14 cellular contexts compared by ENCODE assay signal in genomic region chr4:38166082-38166481, GRCh38.
DNase-seq lines count a peak whose midpoint lies in the region; ATAC-seq and TF ChIP-seq lines count a peak whose summit lies in the region.
"Had no signal": no experiment of that assay in that cellular context is flagged by ENCODE, and none has a peak within 500 bp of the region (broad histone marks: within the 10 kb centered on the region; RNA-seq: fewer than 3 reads in every experiment).

No MANE protein-coding gene starts in this region.

- H3K9me3 ChIP-seq in PC-3 (ENCODE audit: low read length): no peaks in the 10 kb centered on the region
- H3K9me3 ChIP-seq in endodermal cell (ENCODE audit: control insufficient read depth, low read length): peaks cover 5% of the 10 kb centered on the region
- H3K9me3 ChIP-seq in uterus: no peaks in the 10 kb centered on the region
- H3K9me3 ChIP-seq: testis had no signal

- no peak overlapping the region for H3K4me3 Mint-ChIP-seq in activated naive CD4-positive, alpha-beta T cell treated with anti-CD3 and anti-CD28 coated beads, Interleukin-2, amount 50 U/mL, for 24 hours
- no peak overlapping the region for H3K4me3 Mint-ChIP-seq in endodermal cell
- H3K4me3 Mint-ChIP-seq: activated T-cell treated with anti-CD3 and anti-CD28 coated beads, Interleukin-2, amount 50 U/mL, for 24 hours had no signal

- H2AFZ ChIP-seq in PC-3 (ENCODE audit: low read length): no peak overlapping the region

- no peak overlapping the region for H3K4me2 ChIP-seq in PC-3 (ENCODE audit: low read length)
- H3K4me2 ChIP-seq: A549, KMS-11 had no signal

- H3K27me3 Mint-ChIP-seq in activated naive CD4-positive, alpha-beta T cell treated with anti-CD3 and anti-CD28 coated beads, Interleukin-2, amount 50 U/mL, for 24 hours: no peaks in the 10 kb centered on the region
- H3K27me3 Mint-ChIP-seq in endodermal cell (ENCODE audit: insufficient read depth): no peaks in the 10 kb centered on the region
- H3K27me3 Mint-ChIP-seq: activated T-cell treated with anti-CD3 and anti-CD28 coated beads, Interleukin-2, amount 50 U/mL, for 24 hours; progenitor cell of endocrine pancreas had no signal

- H3K4me1 ChIP-seq in PC-3 (ENCODE audit: insufficient read depth, low read length) (peaks cover 32% of the 10 kb centered on the region), endodermal cell (ENCODE audit: control insufficient read depth, insufficient read depth, low read length) (no peaks in the 10 kb centered on the region), uterus (peaks cover 6% of the 10 kb centered on the region in 2 donors)
- H3K4me1 ChIP-seq: testis had no signal

- H3K36me3 ChIP-seq in PC-3 (ENCODE audit: low read depth, low read length): no peaks in the 10 kb centered on the region
- no peaks in the 10 kb centered on the region for H3K36me3 ChIP-seq in endodermal cell (ENCODE audit: control insufficient read depth, insufficient read depth, low read length)
- H3K36me3 ChIP-seq in uterus: no peaks in the 10 kb centered on the region

- peak; percentile 26; the same call in 1 of the 2 replicates for TF ChIP-seq CTCF in PC-3 (conservative IDR thresholded peaks at IDR 0.05; ENCODE audit: low read depth, low read length)
- TF ChIP-seq CTCF in endodermal cell (conservative IDR thresholded peaks at IDR 0.05): peak; percentile 59
- TF ChIP-seq CTCF in uterus (IDR thresholded peaks at IDR 0.05): no peak

- BruUV-seq in PC-3 (replicated peaks; lab: Mats Ljungman, UMichigan): no TSS peak

- in situ Hi-C loops in G401 (cut with HindIII; ENCODE audit: low sequenced_read_pairs): no loop called here

- H3K27me3 ChIP-seq in PC-3 (ENCODE audit: low read length): no peaks in the 10 kb centered on the region
- H3K27me3 ChIP-seq in endodermal cell (ENCODE audit: control insufficient read depth, insufficient read depth, low read length, poor library complexity, severe bottlenecking): no peaks in the 10 kb centered on the region
- H3K27me3 ChIP-seq in uterus: no peaks in the 10 kb centered on the region
- H3K27me3 ChIP-seq: testis had no signal

- no peak for TF ChIP-seq POLR2A in uterus (IDR thresholded peaks at IDR 0.05)

- H3K79me2 ChIP-seq in PC-3 (ENCODE audit: low read length): no peaks in the 10 kb centered on the region

- H3K9ac ChIP-seq in PC-3 (ENCODE audit: low read length) (no peak overlapping the region), endodermal cell (ENCODE audit: extremely low read depth, low read length, poor library complexity, severe bottlenecking) (no peak overlapping the region)
- H3K9ac ChIP-seq: KMS-11 had no signal

- intact Hi-C loops in PC-3 (cut with micrococcal nuclease): no loop called here
- intact Hi-C loops in uterus (cut with DNase I; ENCODE audit: low total_unique reads): no loop called here

- H3K36me3 Mint-ChIP-seq in activated naive CD4-positive, alpha-beta T cell treated with anti-CD3 and anti-CD28 coated beads, Interleukin-2, amount 50 U/mL, for 24 hours: peaks cover 2% of the 10 kb centered on the region
- peaks cover 24 to 31% of the 10 kb centered on the region in 2 donors for H3K36me3 Mint-ChIP-seq in activated naive CD4-positive, alpha-beta T cell treated with anti-CD3 and anti-CD28 coated beads, Interleukin-2, amount 50 U/mL, for 72 hours
- H3K36me3 Mint-ChIP-seq in endodermal cell (ENCODE audit: low read depth): no peaks in the 10 kb centered on the region

- H4K20me1 ChIP-seq in PC-3 (ENCODE audit: low read length): no peaks in the 10 kb centered on the region

- H3K27ac ChIP-seq in PC-3 (ENCODE audit: low read length) (no peak overlapping the region), endodermal cell (ENCODE audit: low read depth, low read length) (no peak overlapping the region), uterus (peak overlapping the region; percentile 54)
- H3K27ac ChIP-seq: A549, KMS-11, testis had no signal

- WGBS in endodermal cell (ENCODE audit: insufficient coverage in 1 of 2, insufficient read length in 1 of 2), 2 experiments: 60 to 69% methylated on average over 5 to 6 of the region's 6 CpGs

- ATAC-seq in activated naive CD4-positive, alpha-beta T cell treated with anti-CD3 and anti-CD28 coated beads, Interleukin-2, amount 50 U/mL, for 72 hours: no peak
- ATAC-seq in PC-3: no peak
- ATAC-seq in HG03521 (IDR thresholded peaks at IDR 0.05; ENCODE audit: unreplicated experiment): no peak
- ATAC-seq: A549 had no signal

- CTCF ChIA-PET in PC-3 (lab: Charles Lee): no interaction called here

- POLR2A ChIA-PET in PC-3 (lab: Charles Lee; ENCODE audit: unreplicated experiment): no interaction called here

- no peaks in the 10 kb centered on the region for H3F3A ChIP-seq in PC-3 (ENCODE audit: low read length, unreplicated experiment)

- no peak for DNase-seq in activated naive CD4-positive, alpha-beta T cell treated with anti-CD3 and anti-CD28 coated beads, Interleukin-2, amount 50 U/mL, for 72 hours (ENCODE audit: low spot score in 2 of 2)
- DNase-seq in PC-3: no peak
- peak; percentile 61 for DNase-seq in endodermal cell
- DNase-seq in uterus: no peak
- no peak for DNase-seq in hippocampal formation (lab: John Stamatoyannopoulos, UW)
- DNase-seq in G401 (ENCODE audit: low spot score): no peak
- DNase-seq: activated T-cell treated with anti-CD3 and anti-CD28 coated beads, Interleukin-2, amount 50 U/mL, for 24 hours; NK-92 treated with Interleukin-12 subunit alpha and Interleukin-12 subunit beta, amount 100 ng/mL, for 24 hours; testis had no signal

- peaks cover 53% of the 10 kb centered on the region for H3K4me1 Mint-ChIP-seq in activated naive CD4-positive, alpha-beta T cell treated with anti-CD3 and anti-CD28 coated beads, Interleukin-2, amount 50 U/mL, for 24 hours
- no peaks in the 10 kb centered on the region for H3K4me1 Mint-ChIP-seq in endodermal cell

- H3K9me3 Mint-ChIP-seq in activated naive CD4-positive, alpha-beta T cell treated with anti-CD3 and anti-CD28 coated beads, Interleukin-2, amount 50 U/mL, for 24 hours: no peaks in the 10 kb centered on the region
- peaks cover 18 to 32% of the 10 kb centered on the region in 2 donors for H3K9me3 Mint-ChIP-seq in activated naive CD4-positive, alpha-beta T cell treated with anti-CD3 and anti-CD28 coated beads, Interleukin-2, amount 50 U/mL, for 72 hours
- H3K9me3 Mint-ChIP-seq in endodermal cell: peaks cover 8% of the 10 kb centered on the region

- H3K4me3 ChIP-seq in PC-3 (ENCODE audit: low read length) (no peak overlapping the region), endodermal cell (ENCODE audit: low read length) (no peak overlapping the region), uterus (no peak overlapping the region)
- H3K4me3 ChIP-seq: A549, testis had no signal

- H3K27ac Mint-ChIP-seq in activated naive CD4-positive, alpha-beta T cell treated with anti-CD3 and anti-CD28 coated beads, Interleukin-2, amount 50 U/mL, for 24 hours: peak overlapping the region; percentile 66
- H3K27ac Mint-ChIP-seq in activated naive CD4-positive, alpha-beta T cell treated with anti-CD3 and anti-CD28 coated beads, Interleukin-2, amount 50 U/mL, for 72 hours: peak overlapping the region in 1 of 2 donors; percentile 14
- no peak overlapping the region for H3K27ac Mint-ChIP-seq in endodermal cell
- H3K27ac Mint-ChIP-seq: progenitor cell of endocrine pancreas had no signal

- H3K9me2 ChIP-seq in PC-3 (replicated peaks; ENCODE audit: low read length): no peaks in the 10 kb centered on the region

Comparison
In these comparisons a context has a peak if more than half of its experiments do, and no peak if none do; other contexts are left out.
1. H3K27ac ChIP-seq: peak in uterus (2 of 2); none in PC-3 (single experiment) and endodermal cell (single experiment).
2. CTCF ChIP-seq: peak in PC-3 (single experiment) and endodermal cell (single experiment); none in uterus (0 of 4).